9 cellular contexts compared by ENCODE assay signal in the genomic region with DNA sequence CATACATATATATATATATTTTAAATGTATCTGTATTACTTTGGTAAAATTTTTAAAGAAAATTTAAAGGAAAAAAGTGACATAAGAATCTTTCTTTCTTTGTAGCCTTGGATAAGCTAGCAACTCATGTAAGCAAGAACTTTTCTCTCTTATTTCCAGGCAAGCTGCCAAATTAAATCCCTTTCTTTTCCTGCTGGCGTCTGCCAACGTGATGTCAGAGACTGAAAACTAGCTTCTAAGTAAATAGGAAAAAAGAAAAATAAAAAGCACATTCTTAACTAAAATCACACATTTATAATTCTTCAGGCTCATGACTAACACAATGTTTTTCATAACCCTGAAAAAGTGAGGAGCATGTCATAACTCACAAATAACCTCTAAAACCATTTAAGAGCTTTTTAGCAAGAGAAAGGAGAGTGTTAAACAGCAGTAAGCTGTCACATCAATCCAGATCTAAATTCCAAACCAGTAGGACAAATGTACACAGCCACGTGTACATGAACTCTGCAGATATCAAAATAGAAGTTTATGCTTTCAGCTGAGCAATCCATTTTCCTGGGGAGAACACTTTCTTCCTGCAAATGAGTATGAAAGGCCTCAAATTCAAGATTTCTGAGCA.
DNase-seq lines count a peak whose midpoint lies in the region; ATAC-seq and TF ChIP-seq lines count a peak whose summit lies in the region.
"Had no signal": no experiment of that assay in that cellular context is flagged by ENCODE, and none has a peak within 500 bp of the region (broad histone marks: within the 10 kb centered on the region; RNA-seq: fewer than 3 reads in every experiment).

No MANE protein-coding gene starts in this region.

- peaks cover 5% of the 10 kb centered on the region for H3K9me3 Mint-ChIP-seq in endodermal cell

- no peak for TF ChIP-seq CTCF in brain microvascular endothelial cell (IDR thresholded peaks at IDR 0.05; ENCODE audit: low read depth, low read length, missing control alignments)
- no peak for TF ChIP-seq CTCF in thoracic aorta (IDR thresholded peaks at IDR 0.05)
- no peak for TF ChIP-seq CTCF in BE2C (IDR thresholded peaks at IDR 0.05; ENCODE audit: low read depth, low read length)
- no peak for TF ChIP-seq CTCF in endodermal cell (conservative IDR thresholded peaks at IDR 0.05)

- H3K36me3 Mint-ChIP-seq in endodermal cell (ENCODE audit: low read depth), result no peaks in the 10 kb centered on the region

- DNase-seq in LHCN-M2 (ENCODE audit: low read depth) (peak; percentile 73), brain microvascular endothelial cell (peak; percentile 73), kidney tubule cell (ENCODE audit: low spot score) (peak; percentile 48), thoracic aorta (ENCODE audit: low spot score) (no peak), ACHN (no peak), NCI-H1436 treated with DMSO at 0.1 percent for 48 hours (lab: John Stamatoyannopoulos, UW) (no peak), BE2C (no peak), endodermal cell (no peak)

- H3K4me1 Mint-ChIP-seq in endodermal cell, result peaks cover 7% of the 10 kb centered on the region

- 90 to 97% methylated on average over 3 of the region's 3 CpGs for WGBS in endodermal cell (ENCODE audit: insufficient coverage in 1 of 2, insufficient read length in 1 of 2), 2 experiments

- H3K27ac Mint-ChIP-seq in endodermal cell, result no peak overlapping the region

- H3K27ac ChIP-seq in brain microvascular endothelial cell (peak overlapping the region; percentile 53), thoracic aorta (peak overlapping the region; percentile 4 to 46), endodermal cell (ENCODE audit: low read depth, low read length) (no peak overlapping the region)
- H3K27ac ChIP-seq: SJCRH30 had no signal

- no peak overlapping the region for H3K4me3 Mint-ChIP-seq in endodermal cell

- peaks cover 1% of the 10 kb centered on the region for H3K27me3 Mint-ChIP-seq in endodermal cell (ENCODE audit: insufficient read depth)

- peaks cover 16 to 44% of the 10 kb centered on the region in 2 donors for H3K4me1 ChIP-seq in thoracic aorta (ENCODE audit: control insufficient read depth in 1 of 2, low read depth in 2 of 2)
- H3K4me1 ChIP-seq in BE2C, result peaks cover 6% of the 10 kb centered on the region; the same call in 1 of the 2 replicates
- H3K4me1 ChIP-seq in endodermal cell (ENCODE audit: control insufficient read depth, insufficient read depth, low read length), result no peaks in the 10 kb centered on the region

- ATAC-seq in thoracic aorta (ENCODE audit: insufficient number of reproducible peaks, low FRiP score, low read depth), result peak; percentile 46

- no peak overlapping the region for H3K9ac ChIP-seq in endodermal cell (ENCODE audit: extremely low read depth, low read length, poor library complexity, severe bottlenecking)

- in situ Hi-C loops in brain microvascular endothelial cell (cut with HindIII; ENCODE audit: low pct_ligation_motif_present, low sequenced_read_pairs) (no loop called here), ACHN (cut with HindIII; ENCODE audit: low pct_ligation_motif_present, low pct_unique_long_range_greater_than_20kb, low sequenced_read_pairs) (no loop called here)

- H3K27me3 ChIP-seq in brain microvascular endothelial cell (replicated peaks) (no peaks in the 10 kb centered on the region), thoracic aorta (replicated peaks; ENCODE audit: insufficient read depth) (no peaks in the 10 kb centered on the region), BE2C (no peaks in the 10 kb centered on the region), endodermal cell (ENCODE audit: control insufficient read depth, insufficient read depth, low read length, poor library complexity, severe bottlenecking) (no peaks in the 10 kb centered on the region)
- H3K27me3 ChIP-seq: SJCRH30 had no signal

- H3K9me3 ChIP-seq in thoracic aorta (no peaks in the 10 kb centered on the region), BE2C (peaks cover 3% of the 10 kb centered on the region; the same call in 1 of the 2 replicates), endodermal cell (ENCODE audit: control insufficient read depth, low read length) (peaks cover 5% of the 10 kb centered on the region)
- H3K9me3 ChIP-seq: SJCRH30 had no signal

- no peak overlapping the region for H3K4me3 ChIP-seq in brain microvascular endothelial cell (ENCODE audit: low read depth, low read length)
- peak overlapping the region; percentile 8 for H3K4me3 ChIP-seq in thoracic aorta
- H3K4me3 ChIP-seq in BE2C (ENCODE audit: low read depth, low read length), result no peak overlapping the region
- no peak overlapping the region for H3K4me3 ChIP-seq in endodermal cell (ENCODE audit: low read length)
- H3K4me3 ChIP-seq: SJCRH30 had no signal

- no peaks in the 10 kb centered on the region for H3K36me3 ChIP-seq in brain microvascular endothelial cell (replicated peaks)
- H3K36me3 ChIP-seq in thoracic aorta, result no peaks in the 10 kb centered on the region
- H3K36me3 ChIP-seq in BE2C, result no peaks in the 10 kb centered on the region
- no peaks in the 10 kb centered on the region for H3K36me3 ChIP-seq in endodermal cell (ENCODE audit: control insufficient read depth, insufficient read depth, low read length)
- H3K36me3 ChIP-seq: SJCRH30 had no signal

Comparison
In these comparisons a context has a peak if more than half of its experiments do, and no peak if none do; other contexts are left out.
1. DNase-seq: peak in LHCN-M2 (single experiment), brain microvascular endothelial cell (single experiment) and kidney tubule cell (single experiment); none in thoracic aorta (single experiment), ACHN (single experiment), NCI-H1436 treated with DMSO at 0.1 percent for 48 hours (single experiment), BE2C (single experiment) and endodermal cell (single experiment).